Comparison of ENCODE assay signal across 11 cellular contexts in genomic region chr10:102462512-102463054, GRCh38. TPM values are rescaled to one million over a fixed set of nuclear protein-coding genes. Genes with fewer than 3 reads are reported as not detected.
A peak's percentile ranks its signal among the peaks of the same experiment; 100 is the strongest.
DNase-seq lines count a peak whose midpoint lies in the region; ATAC-seq and TF ChIP-seq lines count a peak whose summit lies in the region.
"Had no signal": no experiment of that assay in that cellular context is flagged by ENCODE, and none has a peak within 500 bp of the region (broad histone marks: within the 10 kb centered on the region; RNA-seq: fewer than 3 reads in every experiment).

No MANE protein-coding gene starts in this region.

- peak overlapping the region; percentile 96 for H3K4me2 ChIP-seq in hepatocyte

- no peaks in the 10 kb centered on the region for H3K9me2 ChIP-seq in hepatocyte (replicated peaks; ENCODE audit: insufficient read depth)

- H3K9me3 Mint-ChIP-seq in activated naive CD4-positive, alpha-beta T cell treated with anti-CD3 and anti-CD28 coated beads for 36 hours: no peaks in the 10 kb centered on the region
- no peaks in the 10 kb centered on the region for H3K9me3 Mint-ChIP-seq in T-cell
- no peaks in the 10 kb centered on the region for H3K9me3 Mint-ChIP-seq in stimulated activated naive B cell treated with anti-CD40 and anti-IgM and Interleukin-4, amounts not matched to agents 10 μg/mL and 1 μg/mL and 100 μg/mL, for 72 hours

- H3K27ac Mint-ChIP-seq in activated naive CD4-positive, alpha-beta T cell treated with anti-CD3 and anti-CD28 coated beads for 36 hours: no peak overlapping the region
- H3K27ac Mint-ChIP-seq in T-cell: peak overlapping the region in 1 of 2 donors; percentile 10
- H3K27ac Mint-ChIP-seq in stimulated activated naive B cell treated with anti-CD40 and anti-IgM and Interleukin-4, amounts not matched to agents 10 μg/mL and 1 μg/mL and 100 μg/mL, for 72 hours: peak overlapping the region; percentile 60

- WGBS in hepatocyte (ENCODE audit: low lambda C conversion rate, missing lambda C conversion rate): 74% methylated on average over 6 of the region's 6 CpGs

- H3K36me3 Mint-ChIP-seq in activated naive CD4-positive, alpha-beta T cell treated with anti-CD3 and anti-CD28 coated beads for 36 hours (ENCODE audit: low read depth): no peaks in the 10 kb centered on the region
- H3K36me3 Mint-ChIP-seq in T-cell: no peaks in the 10 kb centered on the region
- H3K36me3 Mint-ChIP-seq in stimulated activated naive B cell treated with anti-CD40 and anti-IgM and Interleukin-4, amounts not matched to agents 10 μg/mL and 1 μg/mL and 100 μg/mL, for 72 hours: peaks cover 0 to 2% of the 10 kb centered on the region in 2 donors

- peaks cover 23% of the 10 kb centered on the region for H3K4me1 Mint-ChIP-seq in activated naive CD4-positive, alpha-beta T cell treated with anti-CD3 and anti-CD28 coated beads for 36 hours (ENCODE audit: low read depth)
- peaks cover 21 to 30% (median 26%) of the 10 kb centered on the region in 3 donors for H3K4me1 Mint-ChIP-seq in T-cell
- H3K4me1 Mint-ChIP-seq in stimulated activated naive B cell treated with anti-CD40 and anti-IgM and Interleukin-4, amounts not matched to agents 10 μg/mL and 1 μg/mL and 100 μg/mL, for 72 hours: peaks cover 23 to 37% of the 10 kb centered on the region in 2 donors

- H2AFZ ChIP-seq in hepatocyte: no peak overlapping the region

- peak overlapping the region; percentile 2 for H3K4me3 Mint-ChIP-seq in activated naive CD4-positive, alpha-beta T cell treated with anti-CD3 and anti-CD28 coated beads for 36 hours
- H3K4me3 Mint-ChIP-seq in T-cell: peak overlapping the region; percentile 85 to 95 (median 86)
- peak overlapping the region; percentile 46 to 96 for H3K4me3 Mint-ChIP-seq in stimulated activated naive B cell treated with anti-CD40 and anti-IgM and Interleukin-4, amounts not matched to agents 10 μg/mL and 1 μg/mL and 100 μg/mL, for 72 hours

- no peaks in the 10 kb centered on the region for H3K9me3 ChIP-seq in hepatocyte (ENCODE audit: low read depth)
- H3K9me3 ChIP-seq: right atrium auricular region had no signal

- H4K20me1 ChIP-seq in hepatocyte (ENCODE audit: insufficient read depth, poor library complexity, severe bottlenecking): no peaks in the 10 kb centered on the region

- no peaks in the 10 kb centered on the region for H3K27me3 ChIP-seq in hepatocyte
- H3K27me3 ChIP-seq: right atrium auricular region had no signal

- H3K4me1 ChIP-seq in hepatocyte (ENCODE audit: insufficient read depth): peaks cover 20% of the 10 kb centered on the region

- intact Hi-C loops in activated naive CD4-positive, alpha-beta T cell treated with anti-CD3 and anti-CD28 coated beads for 36 hours (cut with micrococcal nuclease): no loop called here

- DNase-seq in activated naive CD4-positive, alpha-beta T cell treated with anti-CD3 and anti-CD28 coated beads for 36 hours: no peak
- DNase-seq in activated naive CD4-positive, alpha-beta T cell treated with anti-CD3 and anti-CD28 coated beads, Interleukin-2, amount 50 U/mL, for 16 hours: no peak
- DNase-seq in T-cell (no peak), hepatocyte (ENCODE audit: low spot score) (no peak), NCI-H2029 treated with DMSO at 0.1 percent for 48 hours (lab: John Stamatoyannopoulos, UW) (no peak)
- no peak for DNase-seq in stimulated activated naive B cell treated with anti-CD40 and anti-IgM and Interleukin-4, amounts not matched to agents 10 μg/mL and 1 μg/mL and 100 μg/mL, for 72 hours
- no peak for DNase-seq in activated CD8-positive, alpha-beta memory T cell treated with anti-CD3 and anti-CD28 coated beads, Interleukin-2, amount 50 U/mL, for 48 hours
- DNase-seq: NCI-H1092 treated with DMSO at 0.1 percent for 48 hours, OCI-M1 had no signal

- H3K27me3 Mint-ChIP-seq in activated naive CD4-positive, alpha-beta T cell treated with anti-CD3 and anti-CD28 coated beads for 36 hours (ENCODE audit: low read depth): no peaks in the 10 kb centered on the region
- H3K27me3 Mint-ChIP-seq in T-cell: no peaks in the 10 kb centered on the region
- no peaks in the 10 kb centered on the region for H3K27me3 Mint-ChIP-seq in stimulated activated naive B cell treated with anti-CD40 and anti-IgM and Interleukin-4, amounts not matched to agents 10 μg/mL and 1 μg/mL and 100 μg/mL, for 72 hours

- TF ChIP-seq CTCF in hepatocyte (IDR thresholded peaks at IDR 0.05; ENCODE audit: poor library complexity): no peak

- ATAC-seq in T-cell (replicated peaks in 1 of 4): no peak
- ATAC-seq in stimulated activated naive B cell treated with anti-CD40 and anti-IgM and Interleukin-4, amounts not matched to agents 10 μg/mL and 1 μg/mL and 100 μg/mL, for 72 hours (replicated peaks): no peak
- ATAC-seq in HG02610 (IDR thresholded peaks at IDR 0.05; ENCODE audit: unreplicated experiment): no peak

- H3K36me3 ChIP-seq in hepatocyte (replicated peaks; ENCODE audit: insufficient read depth, low read depth): no peaks in the 10 kb centered on the region
- H3K36me3 ChIP-seq: right atrium auricular region had no signal

- CTCF ChIA-PET in activated naive CD4-positive, alpha-beta T cell treated with anti-CD3 and anti-CD28 coated beads for 36 hours (lab: Charles Lee): interaction anchor here (1.2 to 2.5 kb wide), 2 partner anchors 17 to 116 kb away, joined by 3 to 21 read pairs; no protein-coding TSS in a partner anchor
- CTCF ChIA-PET in T-cell (lab: Charles Lee): interaction anchor here (0.7 to 2.7 kb wide), 4 partner anchors 12 to 40 kb away, joined by 5 to 11 read pairs (median 6); partner anchors contain the start of genes ACTR1A (in 1 of the 2) and C10orf95 (in 1 of the 2)

- no peak overlapping the region for H3K4me3 ChIP-seq in hepatocyte

- peak overlapping the region; percentile 24 for H3K27ac ChIP-seq in hepatocyte
- H3K27ac ChIP-seq: right atrium auricular region had no signal

- H3K79me2 ChIP-seq in hepatocyte: peaks cover 7% of the 10 kb centered on the region

- POLR2A ChIA-PET in T-cell (lab: Charles Lee): no interaction called here

RNA-seq across cellular contexts. Expression of gene C10orf95, which starts 11.2 kb away (rescaled TPM):
- total RNA-seq in activated naive CD4-positive, alpha-beta T cell treated with anti-CD3 and anti-CD28 coated beads for 36 hours: under 1 TPM; 0.14 to 0.15 TPM
- total RNA-seq in T-cell (under 1 TPM in 4 of 5 donors, not detected in 1; 0.23 to 0.92 (median 0.55) TPM), hepatocyte (5.6 and 7.7 TPM in 2 replicates)
- polyA plus RNA-seq in hepatocyte: 5.2 and 8.3 TPM in 2 replicates
- total RNA-seq: right atrium auricular region had no signal

RNA-seq across cellular contexts. Expression of gene CUEDC2, which starts 30.2 kb away (rescaled TPM):
- 10 to 100 TPM; 63.3 to 64.4 TPM for total RNA-seq in activated naive CD4-positive, alpha-beta T cell treated with anti-CD3 and anti-CD28 coated beads for 36 hours
- total RNA-seq in T-cell (10 to 100 TPM; 32.2 to 41.4 (median 37.8) TPM), hepatocyte (37.9 and 45.4 TPM in 2 replicates)
- polyA plus RNA-seq in hepatocyte: 77.9 and 79.9 TPM in 2 replicates

RNA-seq across cellular contexts. Expression of gene ACTR1A, which starts 39.9 kb away (rescaled TPM):
- 10 to 100 TPM; 59.6 to 60.8 TPM for total RNA-seq in activated naive CD4-positive, alpha-beta T cell treated with anti-CD3 and anti-CD28 coated beads for 36 hours
- 10 to 100 TPM; 51.6 to 68.1 (median 63.0) TPM for total RNA-seq in T-cell
- 84.1 and 90.7 TPM in 2 replicates for total RNA-seq in hepatocyte
- polyA plus RNA-seq in hepatocyte: 80.5 and 86.7 TPM in 2 replicates

RNA-seq across cellular contexts. Expression of gene SUFU, which starts 41.2 kb away (rescaled TPM):
- 1 to 10 TPM; 6.6 to 7.1 TPM for total RNA-seq in activated naive CD4-positive, alpha-beta T cell treated with anti-CD3 and anti-CD28 coated beads for 36 hours
- total RNA-seq in T-cell (10 to 100 TPM; 13.2 to 16.4 (median 15.4) TPM), hepatocyte (10.2 and 10.9 TPM in 2 replicates)
- polyA plus RNA-seq in hepatocyte: 18.2 TPM in 2 replicates

RNA-seq across cellular contexts. Expression of gene FBXL15, which starts 41.9 kb away (rescaled TPM):
- total RNA-seq in activated naive CD4-positive, alpha-beta T cell treated with anti-CD3 and anti-CD28 coated beads for 36 hours: 10 to 100 TPM in 1 of 2 experiments, 1 to 10 TPM in 1; 9.9 to 10.8 TPM
- total RNA-seq in T-cell: 10 to 100 TPM; 13.3 to 30.4 (median 23.7) TPM
- total RNA-seq in hepatocyte: 16.3 and 25.0 TPM in 2 replicates
- 42.3 and 47.4 TPM in 2 replicates for polyA plus RNA-seq in hepatocyte

Comparison
In these comparisons a context has a peak if more than half of its experiments do, and no peak if none do; other contexts are left out.
1. H3K4me3 Mint-ChIP-seq: peak in every context shown above with its lines; median percentile 86 in T-cell; 71 in stimulated activated naive B cell treated with anti-CD40 and anti-IgM and Interleukin-4, amounts not matched to agents 10 μg/mL and 1 μg/mL and 100 μg/mL, for 72 hours; 2 in activated naive CD4-positive, alpha-beta T cell treated with anti-CD3 and anti-CD28 coated beads for 36 hours.